15 cellular contexts compared by ENCODE assay signal in genomic region chr1:112344754-112345423, GRCh38. TPM values are rescaled to one million over a fixed set of nuclear protein-coding genes. Genes with fewer than 3 reads are reported as not detected.
DNase-seq lines count a peak whose midpoint lies in the region; ATAC-seq lines count a peak whose summit lies in the region.
"Had no signal": no experiment of that assay in that cellular context is flagged by ENCODE, and none has a peak within 500 bp of the region (broad histone marks: within the 10 kb centered on the region; RNA-seq: fewer than 3 reads in every experiment).

No MANE protein-coding gene starts in this region.

- peaks cover 12 to 16% of the 10 kb centered on the region in 2 donors for H3K4me1 Mint-ChIP-seq in effector memory CD8-positive, alpha-beta T cell (ENCODE audit: low read depth in 2 of 2)

- H3K4me1 ChIP-seq in SJCRH30, result peaks cover 15% of the 10 kb centered on the region
- H3K4me1 ChIP-seq: parathyroid adenoma, SJSA1 had no signal

- peaks cover 17 to 32% of the 10 kb centered on the region in 2 donors for H3K27me3 Mint-ChIP-seq in effector memory CD8-positive, alpha-beta T cell

- no peaks in the 10 kb centered on the region for H3K27me3 ChIP-seq in SJCRH30

- H3K9me3 Mint-ChIP-seq in effector memory CD8-positive, alpha-beta T cell, result no peaks in the 10 kb centered on the region

- peaks cover 2% of the 10 kb centered on the region; the same call in 1 of the 2 replicates for H3K9me3 ChIP-seq in SJCRH30 (replicated peaks)

- no peak overlapping the region for H3K27ac ChIP-seq in SJCRH30
- H3K27ac ChIP-seq: KMS-11, parathyroid adenoma, SJSA1, WERI-Rb-1 had no signal

- H3K4me3 Mint-ChIP-seq in effector memory CD8-positive, alpha-beta T cell, result peak overlapping the region; percentile 18 to 61

- no peak overlapping the region for H3K4me3 ChIP-seq in SJCRH30
- H3K4me3 ChIP-seq: esophagus squamous epithelium, SJSA1 had no signal

- no peaks in the 10 kb centered on the region for H3K36me3 ChIP-seq in SJCRH30
- H3K36me3 ChIP-seq: esophagus squamous epithelium, SJSA1, WERI-Rb-1 had no signal

- peak; percentile 76 for ATAC-seq in GM18907 (IDR thresholded peaks at IDR 0.05; ENCODE audit: unreplicated experiment)
- ATAC-seq in effector memory CD8-positive, alpha-beta T cell (replicated peaks), result peak; percentile 82

- peak overlapping the region in 1 of 2 donors; percentile 9 for H3K27ac Mint-ChIP-seq in effector memory CD8-positive, alpha-beta T cell

- DNase-seq in A172 (ENCODE audit: low spot score) (peak; percentile 10), SJCRH30 (peak; percentile 33 to 40), germinal center (ENCODE audit: low spot score) (no peak), NCI-H1930 (lab: John Stamatoyannopoulos, UW) (no peak), H4 (ENCODE audit: low spot score) (no peak), HuH-7.5 (ENCODE audit: low spot score) (no peak)
- peak in 1 of 3 experiments; percentile 25 for DNase-seq in effector memory CD8-positive, alpha-beta T cell
- DNase-seq: DMS79 treated with DMSO at 0.1 percent for 48 hours, esophagus squamous epithelium, NCI-H1694, WERI-Rb-1 had no signal

- H3K36me3 Mint-ChIP-seq in effector memory CD8-positive, alpha-beta T cell (ENCODE audit: insufficient read depth), result no peaks in the 10 kb centered on the region

RNA-seq across cellular contexts. Expression of gene CTTNBP2NL, which starts 51.1 kb away (rescaled TPM):
- 9.4 and 11.2 TPM in 2 replicates for total RNA-seq in A172 (2014; rRNA removed; shearing (Covaris generic))
- total RNA-seq in SJCRH30 (2014; rRNA removed; shearing (Covaris generic)), result 12.1 and 13.2 TPM in 2 replicates
- total RNA-seq in H4 (2014; rRNA removed; shearing (Covaris generic)), result 5.0 and 8.3 TPM in 2 replicates

Comparison
In these comparisons a context has a peak if more than half of its experiments do, and no peak if none do; other contexts are left out.
1. DNase-seq: peak in A172 (single experiment) and SJCRH30 (2 of 2); none in germinal center (single experiment), NCI-H1930 (0 of 2), H4 (single experiment) and HuH-7.5 (single experiment).